In genomic region chr1:24930703-24931480, GRCh38 we compare ENCODE assay signal across 10 cellular contexts. TPM values are rescaled to one million over a fixed set of nuclear protein-coding genes. Genes with fewer than 3 reads are reported as not detected.
A peak's percentile ranks its signal among the peaks of the same experiment; 100 is the strongest.
DNase-seq lines count a peak whose midpoint lies in the region; ATAC-seq and TF ChIP-seq lines count a peak whose summit lies in the region.
"Had no signal": no experiment of that assay in that cellular context is flagged by ENCODE, and none has a peak within 500 bp of the region (broad histone marks: within the 10 kb centered on the region; RNA-seq: fewer than 3 reads in every experiment).

No MANE protein-coding gene starts in this region.

- DNase-seq in GM12864 (ENCODE audit: low read depth): no peak
- no peak for DNase-seq in MG63
- DNase-seq in effector memory CD4-positive, alpha-beta T cell: no peak
- no peak for DNase-seq in osteoblast (ENCODE audit: insufficient read length, low spot score, missing footprints)
- no peak for DNase-seq in DMS114 treated with DMSO at 0.1 percent for 48 hours (lab: John Stamatoyannopoulos, UW; ENCODE audit: unreplicated experiment)
- no peak for DNase-seq in mucosa of descending colon
- no peak for DNase-seq in germinal center (ENCODE audit: low spot score)
- DNase-seq: dermis blood vessel endothelial cell, midbrain had no signal

- H3K4me1 ChIP-seq in effector memory CD4-positive, alpha-beta T cell (ENCODE audit: control insufficient read depth, insufficient read depth, low read length, poor library complexity, severe bottlenecking): peaks cover 38% of the 10 kb centered on the region
- H3K4me1 ChIP-seq in osteoblast (ENCODE audit: insufficient read depth, low read length) (no peaks in the 10 kb centered on the region), mucosa of descending colon (ENCODE audit: low read depth) (peaks cover 19% of the 10 kb centered on the region)

- peak overlapping the region; percentile 68 for H2AFZ ChIP-seq in osteoblast (ENCODE audit: low read length)

- H3K9me3 ChIP-seq in MG63: no peaks in the 10 kb centered on the region
- H3K9me3 ChIP-seq in effector memory CD4-positive, alpha-beta T cell (ENCODE audit: control insufficient read depth, low read length): no peaks in the 10 kb centered on the region
- no peaks in the 10 kb centered on the region for H3K9me3 ChIP-seq in osteoblast (ENCODE audit: low read depth, low read length)
- no peaks in the 10 kb centered on the region for H3K9me3 ChIP-seq in mucosa of descending colon

- H3K27me3 ChIP-seq in MG63: no peaks in the 10 kb centered on the region
- no peaks in the 10 kb centered on the region for H3K27me3 ChIP-seq in effector memory CD4-positive, alpha-beta T cell (replicated peaks; ENCODE audit: control insufficient read depth, insufficient read depth, low read length, poor library complexity, severe bottlenecking)
- H3K27me3 ChIP-seq in osteoblast (ENCODE audit: insufficient read depth, low read length): peaks cover 7% of the 10 kb centered on the region

- intact Hi-C loops in mucosa of descending colon (cut with DNase I, micrococcal nuclease): no loop called here

- ATAC-seq in mucosa of descending colon (no peak), GM19467 (IDR thresholded peaks at IDR 0.05; ENCODE audit: unreplicated experiment) (no peak)

- TF ChIP-seq CTCF in GM12864 (IDR thresholded peaks at IDR 0.05; ENCODE audit: low read depth, low read length, missing control alignments) (no peak), osteoblast (IDR thresholded peaks at IDR 0.05; ENCODE audit: extremely low read depth, low read depth, low read length) (no peak), mucosa of descending colon (IDR thresholded peaks at IDR 0.05) (no peak)

- no peaks in the 10 kb centered on the region for H3K79me2 ChIP-seq in osteoblast (ENCODE audit: insufficient read depth, low read length)

- peaks cover 15% of the 10 kb centered on the region for H3K36me3 ChIP-seq in MG63
- H3K36me3 ChIP-seq in effector memory CD4-positive, alpha-beta T cell (ENCODE audit: control insufficient read depth, insufficient read depth, low read length): peaks cover 18% of the 10 kb centered on the region
- H3K36me3 ChIP-seq in osteoblast (ENCODE audit: insufficient read depth, low read length): no peaks in the 10 kb centered on the region
- H3K36me3 ChIP-seq in mucosa of descending colon (ENCODE audit: low read depth): no peaks in the 10 kb centered on the region

- H3K4me3 ChIP-seq in GM12864 (ENCODE audit: low read depth, low read length): peak overlapping the region; percentile 91
- peak overlapping the region; percentile 50 for H3K4me3 ChIP-seq in MG63
- H3K4me3 ChIP-seq in effector memory CD4-positive, alpha-beta T cell (ENCODE audit: insufficient read depth, low read depth, low read length, poor library complexity, severe bottlenecking): peak overlapping the region; percentile 41
- peak overlapping the region; percentile 65 for H3K4me3 ChIP-seq in osteoblast (ENCODE audit: insufficient read depth, low read length)
- no peak overlapping the region for H3K4me3 ChIP-seq in mucosa of descending colon

- H3K4me2 ChIP-seq in osteoblast (ENCODE audit: insufficient read depth, low read length): peak overlapping the region; percentile 64

- H4K20me1 ChIP-seq in osteoblast (ENCODE audit: insufficient read depth, low read length): peaks cover 13% of the 10 kb centered on the region

- peak overlapping the region; percentile 96 for H3K27ac ChIP-seq in effector memory CD4-positive, alpha-beta T cell (ENCODE audit: insufficient read depth, low read length, poor library complexity, severe bottlenecking)
- no peak overlapping the region for H3K27ac ChIP-seq in osteoblast (ENCODE audit: low read depth, low read length)

RNA-seq across cellular contexts. Expression of gene RUNX3, which starts 0.8 kb away (rescaled TPM):
- 4.6 and 5.8 TPM in 2 replicates for total RNA-seq in MG63 (2014; rRNA removed; shearing (Covaris generic); ENCODE audit: low replicate concordance)
- total RNA-seq in osteoblast (1.8 and 3.6 TPM in 2 replicates), mucosa of descending colon (1 to 10 TPM; 3.2 to 6.1 (median 5.0) TPM)
- total RNA-seq: dermis blood vessel endothelial cell had no signal
